Comparison of ENCODE assay signal across 13 cellular contexts in genomic region chr17:43579570-43580140, GRCh38. TPM values are rescaled to one million over a fixed set of nuclear protein-coding genes. Genes with fewer than 3 reads are reported as not detected.
DNase-seq lines count a peak whose midpoint lies in the region; ATAC-seq and TF ChIP-seq lines count a peak whose summit lies in the region.
"Had no signal": no experiment of that assay in that cellular context is flagged by ENCODE, and none has a peak within 500 bp of the region (broad histone marks: within the 10 kb centered on the region; RNA-seq: fewer than 3 reads in every experiment).

No MANE protein-coding gene starts in this region.

- H3K9me3 ChIP-seq in PC-9 (ENCODE audit: insufficient read depth, low read depth), result no peaks in the 10 kb centered on the region
- H3K9me3 ChIP-seq in psoas muscle, result no peaks in the 10 kb centered on the region

- H3F3A ChIP-seq in PC-9 (ENCODE audit: insufficient read depth, low read depth), result peaks cover 27% of the 10 kb centered on the region; the same call in 1 of the 2 replicates

- H3K36me3 Mint-ChIP-seq in T-helper 2 cell treated with Interferon-gamma antibody and Interleukin-4, amounts not matched to agents 5 μg/mL and 100 μg/mL, for 36 hours (ENCODE audit: low read depth), result no peaks in the 10 kb centered on the region

- POLR2A ChIA-PET in PC-9 (lab: Charles Lee; ENCODE audit: unreplicated experiment), result interaction anchor here (0.6 to 0.7 kb wide), 3 partner anchors 41 to 583 kb away, joined by 3 to 9 read pairs (median 5); no protein-coding TSS in a partner anchor

- no peak overlapping the region for H3K4me3 Mint-ChIP-seq in T-helper 2 cell treated with Interferon-gamma antibody and Interleukin-4, amounts not matched to agents 5 μg/mL and 100 μg/mL, for 36 hours
- H3K4me3 Mint-ChIP-seq: activated CD4-positive, alpha-beta memory T cell treated with anti-CD3 and anti-CD28 coated beads, Interleukin-2, amount 10 ng/mL, durations not matched to agents 7 days and 5 days had no signal

- H3K27ac Mint-ChIP-seq in T-helper 2 cell treated with Interferon-gamma antibody and Interleukin-4, amounts not matched to agents 5 μg/mL and 100 μg/mL, for 36 hours, result peak overlapping the region; percentile 41
- H3K27ac Mint-ChIP-seq: activated CD4-positive, alpha-beta memory T cell treated with anti-CD3 and anti-CD28 coated beads, Interleukin-2, amount 10 ng/mL, durations not matched to agents 7 days and 5 days had no signal

- CTCF ChIA-PET in PC-9 (lab: Charles Lee), result interaction anchor here (0.6 to 1.5 kb wide), 4 partner anchors 39 to 187 kb away, joined by 5 to 14 read pairs (median 5); no protein-coding TSS in a partner anchor

- H3K9me3 Mint-ChIP-seq in T-helper 2 cell treated with Interferon-gamma antibody and Interleukin-4, amounts not matched to agents 5 μg/mL and 100 μg/mL, for 36 hours, result no peaks in the 10 kb centered on the region
- H3K9me3 Mint-ChIP-seq: activated CD4-positive, alpha-beta memory T cell treated with anti-CD3 and anti-CD28 coated beads, Interleukin-2, amount 10 ng/mL, durations not matched to agents 7 days and 5 days had no signal

- peak overlapping the region; percentile 53 for H3K4me2 ChIP-seq in PC-9

- H4K20me1 ChIP-seq in PC-9 (ENCODE audit: insufficient read depth), result no peaks in the 10 kb centered on the region

- no peak for DNase-seq in T-helper 2 cell treated with Interferon-gamma antibody and Interleukin-4, amounts not matched to agents 5 μg/mL and 100 μg/mL, for 36 hours (ENCODE audit: low spot score)
- DNase-seq in T-helper 2 cell (no peak), PC-9 (peak; percentile 58 to 89), epithelial cell of prostate (ENCODE audit: low read depth, low spot score) (peak; percentile 53), renal cortical epithelial cell (ENCODE audit: low read depth) (peak; percentile 94), foreskin melanocyte (no peak), psoas muscle (no peak)
- DNase-seq: dorsolateral prefrontal cortex, KG1, left ventricle myocardium superior, substantia nigra had no signal

- no peaks in the 10 kb centered on the region for H3K9me2 ChIP-seq in PC-9 (ENCODE audit: insufficient read depth)

- H3K79me2 ChIP-seq in PC-9 (ENCODE audit: low read depth), result no peaks in the 10 kb centered on the region

- H3K36me3 ChIP-seq in PC-9 (ENCODE audit: low read depth) (no peaks in the 10 kb centered on the region), psoas muscle (ENCODE audit: insufficient read depth in 1 of 2, low read depth in 1 of 2) (no peaks in the 10 kb centered on the region)

- H3K4me3 ChIP-seq in PC-9, result no peak overlapping the region
- no peak overlapping the region for H3K4me3 ChIP-seq in psoas muscle
- H3K4me3 ChIP-seq: dorsolateral prefrontal cortex had no signal

- H3K4me1 Mint-ChIP-seq in T-helper 2 cell treated with Interferon-gamma antibody and Interleukin-4, amounts not matched to agents 5 μg/mL and 100 μg/mL, for 36 hours (ENCODE audit: low read depth), result peaks cover 16% of the 10 kb centered on the region

- 80 to 84% (median 81%) methylated on average over 9 of the region's 9 CpGs for WGBS in psoas muscle, 3 donors

- TF ChIP-seq CTCF in PC-9 (conservative IDR thresholded peaks at IDR 0.05) (no peak), psoas muscle (IDR thresholded peaks at IDR 0.05) (no peak)

- H3K27me3 ChIP-seq in PC-9 (ENCODE audit: insufficient read depth, low read depth) (no peaks in the 10 kb centered on the region), psoas muscle (ENCODE audit: insufficient read depth in 3 of 3, low read length in 2 of 3) (peaks cover 0 to 2% (median 0%) of the 10 kb centered on the region in 3 donors)
- H3K27me3 ChIP-seq: dorsolateral prefrontal cortex had no signal

- peaks cover 50% of the 10 kb centered on the region for H3K4me1 ChIP-seq in PC-9 (replicated peaks; ENCODE audit: insufficient read depth)
- H3K4me1 ChIP-seq in psoas muscle, result no peaks in the 10 kb centered on the region

- intact Hi-C loops in PC-9 (cut with micrococcal nuclease; ENCODE audit: unreplicated experiment) (loop anchor here (1.0 kb wide), 1 partner anchor 86 kb away; no protein-coding TSS in a partner anchor), psoas muscle (cut with DNase I) (loop anchor here (5.0 kb wide), 3 partner anchors 57 to 183 kb away; partner anchors contain the start of gene SOST (in 1 of the 2))

- H3K27ac ChIP-seq in PC-9 (peak overlapping the region; percentile 61), epithelial cell of prostate (peak overlapping the region; percentile 65), psoas muscle (no peak overlapping the region)
- H3K27ac ChIP-seq: dorsolateral prefrontal cortex had no signal

- BruUV-seq in PC-9 (replicated peaks; lab: Mats Ljungman, UMichigan), result no TSS peak

- no peak overlapping the region for H2AFZ ChIP-seq in PC-9

- H3K27me3 Mint-ChIP-seq in T-helper 2 cell treated with Interferon-gamma antibody and Interleukin-4, amounts not matched to agents 5 μg/mL and 100 μg/mL, for 36 hours (ENCODE audit: low read depth), result peaks cover 20% of the 10 kb centered on the region

- no peak for ATAC-seq in HG02759 (IDR thresholded peaks at IDR 0.05; ENCODE audit: unreplicated experiment)
- no peak for ATAC-seq in psoas muscle

RNA-seq across cellular contexts. Expression of gene ETV4, which starts 33.5 kb away (rescaled TPM):
- total RNA-seq in PC-9 (2021) (61.9 and 84.2 TPM in 2 replicates), renal cortical epithelial cell (1.9 and 5.7 TPM in 2 replicates), psoas muscle (under 1 TPM; 0.21 to 0.44 (median 0.27) TPM)
- under 1 TPM; 0.25 to 0.34 (median 0.31) TPM for polyA plus RNA-seq in psoas muscle

Comparison
In these comparisons a context has a peak if more than half of its experiments do, and no peak if none do; other contexts are left out.
1. DNase-seq: peak in PC-9 (2 of 2), epithelial cell of prostate (single experiment) and renal cortical epithelial cell (single experiment); none in T-helper 2 cell treated with Interferon-gamma antibody and Interleukin-4, amounts not matched to agents 5 μg/mL and 100 μg/mL, for 36 hours (single experiment), T-helper 2 cell (0 of 5), foreskin melanocyte (single experiment) and psoas muscle (0 of 2).